Comparison of ENCODE assay signal across 12 cellular contexts in the genomic region with DNA sequence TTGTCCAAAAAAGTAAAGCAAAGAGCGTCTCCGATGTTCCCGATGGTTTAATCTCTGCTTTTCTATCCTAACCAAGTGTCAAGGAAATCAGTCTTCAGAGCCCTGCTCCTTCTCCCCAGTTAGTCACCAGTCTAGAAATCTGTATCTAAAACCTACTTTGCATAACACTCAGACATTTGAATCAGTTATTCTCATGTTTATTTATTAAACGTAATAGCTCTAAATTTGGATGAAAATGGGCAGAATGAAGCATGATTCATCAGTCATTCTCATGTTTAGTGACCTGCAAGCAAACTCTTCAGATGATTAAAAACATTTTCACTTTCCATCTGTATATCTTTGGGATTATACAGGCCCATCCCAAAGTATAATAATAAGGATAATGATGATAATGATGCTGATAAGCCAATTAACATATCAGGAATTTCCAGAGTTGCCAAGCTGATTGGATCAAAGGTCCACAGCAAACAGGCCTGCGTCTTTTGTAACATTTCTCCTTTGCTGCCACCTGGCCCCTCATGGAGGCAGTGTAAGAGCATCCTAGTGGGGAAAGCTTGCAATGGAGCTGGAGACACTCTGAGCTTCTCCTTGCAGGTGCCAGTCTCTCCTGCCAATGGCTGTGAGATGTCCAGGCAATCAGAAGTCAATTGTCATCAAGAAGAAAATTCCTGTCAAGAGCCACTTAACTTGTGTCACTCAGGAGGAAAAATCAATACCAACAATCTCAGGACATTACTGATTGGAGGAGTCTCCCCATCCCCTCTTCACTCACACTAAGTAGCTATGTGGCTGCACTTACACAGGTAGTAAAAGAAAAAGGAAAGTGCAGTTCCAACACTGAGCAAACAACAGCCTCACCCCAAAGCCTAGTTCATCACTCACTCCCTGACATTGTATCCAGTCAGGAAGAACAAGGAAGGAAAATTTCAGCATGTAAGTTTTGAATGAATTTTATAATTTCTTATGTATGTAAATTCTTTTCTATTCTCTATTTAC.
DNase-seq lines count a peak whose midpoint lies in the region; ATAC-seq and TF ChIP-seq lines count a peak whose summit lies in the region.
"Had no signal": no experiment of that assay in that cellular context is flagged by ENCODE, and none has a peak within 500 bp of the region (broad histone marks: within the 10 kb centered on the region; RNA-seq: fewer than 3 reads in every experiment).

No MANE protein-coding gene starts in this region.

- H2AFZ ChIP-seq in hepatocyte: no peak overlapping the region

- H3K79me2 ChIP-seq in hepatocyte: no peaks in the 10 kb centered on the region

- H3K4me2 ChIP-seq in hepatocyte: no peak overlapping the region

- H3K27ac ChIP-seq in hepatocyte (no peak overlapping the region), left ventricle myocardium inferior (replicated peaks) (no peak overlapping the region)

- H3K9me3 ChIP-seq in hepatocyte (ENCODE audit: low read depth) (no peaks in the 10 kb centered on the region), left ventricle myocardium inferior (replicated peaks) (no peaks in the 10 kb centered on the region)

- H3K9me2 ChIP-seq in hepatocyte (replicated peaks; ENCODE audit: insufficient read depth): no peaks in the 10 kb centered on the region

- peak; percentile 86 for DNase-seq in DMS79 (lab: John Stamatoyannopoulos, UW)
- peak; percentile 60 for DNase-seq in NCI-H128 (lab: John Stamatoyannopoulos, UW; ENCODE audit: unreplicated experiment)
- peak; percentile 16 for DNase-seq in hepatocyte (ENCODE audit: low spot score)
- no peak for DNase-seq in RKO (ENCODE audit: low spot score)
- DNase-seq in stimulated activated CD8-positive, alpha-beta memory T cell treated with anti-CD3 and anti-CD28 coated beads, Interleukin-4, amount 100 ng/mL, for 48 hours: no peak
- no peak for DNase-seq in left ventricle myocardium inferior
- DNase-seq: activated T-cell treated with anti-CD3 and anti-CD28 coated beads, Interleukin-2, amount 50 U/mL, for 48 hours; MM.1S; naive thymus-derived CD4-positive, alpha-beta T cell; stimulated activated CD4-positive, alpha-beta T cell treated with anti-CD3 and anti-CD28 coated beads, Interleukin-12 subunit alpha, Interleukin-12 subunit beta, amount 100 ng/mL, for 4 hours had no signal

- no peaks in the 10 kb centered on the region for H3K27me3 ChIP-seq in hepatocyte
- H3K27me3 ChIP-seq in left ventricle myocardium inferior (ENCODE audit: low read depth): peaks cover 3% of the 10 kb centered on the region

- no peaks in the 10 kb centered on the region for H3K4me1 ChIP-seq in hepatocyte (ENCODE audit: insufficient read depth)
- no peaks in the 10 kb centered on the region for H3K4me1 ChIP-seq in left ventricle myocardium inferior

- no peak for TF ChIP-seq CTCF in hepatocyte (IDR thresholded peaks at IDR 0.05; ENCODE audit: poor library complexity)
- TF ChIP-seq CTCF in left ventricle myocardium inferior (IDR thresholded peaks at IDR 0.05; ENCODE audit: borderline replicate concordance): no peak

- ATAC-seq in GM19463 (IDR thresholded peaks at IDR 0.05; ENCODE audit: unreplicated experiment): peak; percentile 43
- ATAC-seq in HG03442 (IDR thresholded peaks at IDR 0.05; ENCODE audit: unreplicated experiment): no peak
- ATAC-seq: naive thymus-derived CD4-positive, alpha-beta T cell had no signal

- H4K20me1 ChIP-seq in hepatocyte (ENCODE audit: insufficient read depth, poor library complexity, severe bottlenecking): no peaks in the 10 kb centered on the region

- WGBS in hepatocyte (ENCODE audit: low lambda C conversion rate, missing lambda C conversion rate): 51% methylated on average over 5 of the region's 5 CpGs

- intact Hi-C loops in left ventricle myocardium inferior (cut with micrococcal nuclease): no loop called here

- H3K36me3 ChIP-seq in hepatocyte (replicated peaks; ENCODE audit: insufficient read depth, low read depth) (no peaks in the 10 kb centered on the region), left ventricle myocardium inferior (no peaks in the 10 kb centered on the region)

- H3K4me3 ChIP-seq in hepatocyte: no peak overlapping the region
- H3K4me3 ChIP-seq in left ventricle myocardium inferior: no peak overlapping the region

Comparison
In these comparisons a context has a peak if more than half of its experiments do, and no peak if none do; other contexts are left out.
1. DNase-seq: peak in DMS79 (single experiment), NCI-H128 (single experiment) and hepatocyte (single experiment); none in RKO (single experiment), stimulated activated CD8-positive, alpha-beta memory T cell treated with anti-CD3 and anti-CD28 coated beads, Interleukin-4, amount 100 ng/mL, for 48 hours (single experiment) and left ventricle myocardium inferior (single experiment).